ENCODE assay signal across 8 cellular contexts in the genomic region with DNA sequence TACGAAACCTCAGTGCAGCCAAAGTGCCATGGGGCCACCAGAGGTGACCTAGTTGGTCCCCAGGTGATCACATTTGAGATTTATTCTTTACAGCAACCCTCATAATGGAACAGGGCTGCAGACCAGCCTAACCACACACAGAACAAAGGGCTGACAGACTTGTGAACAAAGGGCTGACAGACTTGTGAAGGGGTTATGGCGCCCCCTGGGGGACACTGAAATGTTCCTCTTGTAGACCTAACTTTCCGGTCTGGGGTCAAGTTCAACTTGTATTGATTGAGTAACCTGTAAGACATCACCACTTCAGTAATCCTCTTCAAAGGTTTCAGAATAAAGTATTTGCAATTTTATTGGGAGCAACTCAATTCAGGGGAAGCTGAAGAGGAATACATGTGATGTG.
DNase-seq lines count a peak whose midpoint lies in the region; ATAC-seq and TF ChIP-seq lines count a peak whose summit lies in the region.

No MANE protein-coding gene starts in this region.

- no peak overlapping the region for H3K4me2 ChIP-seq in Loucy (ENCODE audit: low read depth, low read length, poor library complexity, severe bottlenecking)

- H3K36me3 ChIP-seq in Loucy (ENCODE audit: insufficient read depth, low read length) (no peaks in the 10 kb centered on the region), suprapubic skin (no peaks in the 10 kb centered on the region)

- no peaks in the 10 kb centered on the region for H3K9me3 ChIP-seq in Loucy (ENCODE audit: insufficient read depth, low read depth, low read length)
- H3K9me3 ChIP-seq in suprapubic skin: no peaks in the 10 kb centered on the region

- H4K20me1 ChIP-seq in Loucy (ENCODE audit: insufficient read depth, low read length, poor library complexity, severe bottlenecking): no peaks in the 10 kb centered on the region

- no peak overlapping the region for H3K4me3 ChIP-seq in Loucy (ENCODE audit: low read length, poor library complexity, severe bottlenecking)
- no peak overlapping the region for H3K4me3 ChIP-seq in suprapubic skin

- H3K79me2 ChIP-seq in Loucy (ENCODE audit: insufficient read depth, low read length): no peaks in the 10 kb centered on the region

- H3K9ac ChIP-seq in Loucy (ENCODE audit: low read depth, low read length, poor library complexity, severe bottlenecking): no peak overlapping the region

- no peaks in the 10 kb centered on the region for H3K27me3 ChIP-seq in Loucy (ENCODE audit: insufficient read depth, low read length, poor library complexity, severe bottlenecking)
- H3K27me3 ChIP-seq in suprapubic skin: no peaks in the 10 kb centered on the region

- no peak for TF ChIP-seq EP300 in suprapubic skin (IDR thresholded peaks at IDR 0.05)

- H3K4me1 ChIP-seq in Loucy (ENCODE audit: insufficient read depth, low read length, poor library complexity, severe bottlenecking) (peaks cover 42% of the 10 kb centered on the region), suprapubic skin (no peaks in the 10 kb centered on the region)

- no peak overlapping the region for H2AFZ ChIP-seq in Loucy (ENCODE audit: low read length)

- 25% methylated on average over 3 of the region's 3 CpGs for WGBS in suprapubic skin

- H3K9me2 ChIP-seq in Loucy (replicated peaks; ENCODE audit: low read depth, low read length): no peaks in the 10 kb centered on the region

- DNase-seq in RPMI7951 (ENCODE audit: low read depth) (peak; percentile 68), activated T-helper 1 cell treated with Interleukin-2 at 50 U/mL for 16 hours (ENCODE audit: low read depth) (peak; percentile 66), fibroblast of the conjunctiva (ENCODE audit: low read depth) (peak; percentile 73), nucleus accumbens (lab: John Stamatoyannopoulos, UW) (peak in 51 of 56 donors; percentile 0 to 86 (median 29)), suprapubic skin (ENCODE audit: low spot score in 2 of 2) (peak; percentile 87 to 89)

- peak; percentile 80 for ATAC-seq in GM21360 (IDR thresholded peaks at IDR 0.05; ENCODE audit: unreplicated experiment)

- peak; percentile 70 for TF ChIP-seq CTCF in C4-2B (conservative IDR thresholded peaks at IDR 0.05)
- peak; percentile 71 for TF ChIP-seq CTCF in Loucy (conservative IDR thresholded peaks at IDR 0.05; ENCODE audit: low read length)
- TF ChIP-seq CTCF in suprapubic skin (IDR thresholded peaks at IDR 0.05): peak; percentile 28 to 41

- H3K27ac ChIP-seq in C4-2B (no peak overlapping the region), suprapubic skin (no peak overlapping the region)

- no peak for TF ChIP-seq POLR2A in suprapubic skin (IDR thresholded peaks at IDR 0.05)

- H3F3A ChIP-seq in Loucy (ENCODE audit: low read depth): peaks cover 10% of the 10 kb centered on the region

Comparison
In these comparisons a context has a peak if more than half of its experiments do, and no peak if none do; other contexts are left out.
1. DNase-seq: peak in every context shown above with its lines; median percentile 88 in suprapubic skin; 73 in fibroblast of the conjunctiva; 68 in RPMI7951; 66 in activated T-helper 1 cell treated with Interleukin-2 at 50 U/mL for 16 hours; 29 in nucleus accumbens.